Comparison of ENCODE assay signal across 8 cellular contexts in genomic region chr15:48861813-48862431, GRCh38. TPM values are rescaled to one million over a fixed set of nuclear protein-coding genes. Genes with fewer than 3 reads are reported as not detected.
DNase-seq lines count a peak whose midpoint lies in the region; ATAC-seq and TF ChIP-seq lines count a peak whose summit lies in the region.

No MANE protein-coding gene starts in this region.

- no peak overlapping the region for H3K4me3 ChIP-seq in tibial nerve

- DNase-seq in DMS53 (lab: John Stamatoyannopoulos, UW) (peak; percentile 74), NCI-H1436 treated with DMSO at 0.1 percent for 48 hours (lab: John Stamatoyannopoulos, UW) (peak; percentile 28), T-helper 17 cell (peak in 1 of 3 donors; percentile 38), dermis blood vessel endothelial cell (peak; percentile 81), medulla oblongata (ENCODE audit: extremely low spot score) (peak; percentile 82), tibial nerve (ENCODE audit: low spot score in 2 of 2) (no peak)

- H3K4me3 Mint-ChIP-seq in T-helper 17 cell, result no peak overlapping the region

- H3K27ac Mint-ChIP-seq in T-helper 17 cell, result no peak overlapping the region

- TF ChIP-seq POLR2A in tibial nerve (IDR thresholded peaks at IDR 0.05), result no peak

- peaks cover 0 to 36% (median 7%) of the 10 kb centered on the region in 4 donors for H3K4me1 ChIP-seq in tibial nerve

- H3K27ac ChIP-seq in tibial nerve, result peak overlapping the region in 3 of 4 donors; percentile 23 to 70 (median 69)

- H3K27me3 Mint-ChIP-seq in T-helper 17 cell, result peaks cover 31% of the 10 kb centered on the region

- H3K36me3 Mint-ChIP-seq in T-helper 17 cell (ENCODE audit: low read depth), result peaks cover 4% of the 10 kb centered on the region

- H3K27me3 ChIP-seq in tibial nerve, result no peaks in the 10 kb centered on the region

- peak; percentile 58 for ATAC-seq in GM21390 (IDR thresholded peaks at IDR 0.05; ENCODE audit: unreplicated experiment)
- peak; percentile 80 for ATAC-seq in T-helper 17 cell
- no peak for ATAC-seq in HG03196 (IDR thresholded peaks at IDR 0.05; ENCODE audit: unreplicated experiment)

- H3K36me3 ChIP-seq in tibial nerve, result no peaks in the 10 kb centered on the region

- H3K4me1 Mint-ChIP-seq in T-helper 17 cell, result peaks cover 7% of the 10 kb centered on the region

- 0 to 3% methylated on average over 1 of the region's 1 CpG for WGBS in tibial nerve, 2 donors

- H3K9me3 ChIP-seq in T-helper 17 cell (ENCODE audit: control insufficient read depth, low read length, poor library complexity, severe bottlenecking) (no peaks in the 10 kb centered on the region), tibial nerve (no peaks in the 10 kb centered on the region)

- TF ChIP-seq CTCF in tibial nerve (IDR thresholded peaks at IDR 0.05), result peak; percentile 69 to 88 (median 78)

- TF ChIP-seq EP300 in tibial nerve (IDR thresholded peaks at IDR 0.05), result no peak

RNA-seq across cellular contexts. Expression of gene EID1, which starts 16.0 kb away (rescaled TPM):
- total RNA-seq in T-helper 17 cell, result 10 to 100 TPM; 67.6 to 68.8 TPM
- total RNA-seq in dermis blood vessel endothelial cell, result 281 and 342 TPM in 2 replicates
- 100 to 1,000 TPM; 242 to 458 (median 311) TPM for total RNA-seq in tibial nerve

RNA-seq across cellular contexts. Expression of gene CEP152, which starts 51.1 kb away (rescaled TPM):
- total RNA-seq in T-helper 17 cell (10 to 100 TPM in 1 of 2 donors, 1 to 10 TPM in 1; 8.5 to 14.8 TPM), dermis blood vessel endothelial cell (3.6 and 8.4 TPM in 2 replicates), tibial nerve (10 to 100 TPM in 3 of 4 donors, 1 to 10 TPM in 1; 9.2 to 12.5 (median 11.2) TPM)

Comparison
In these comparisons a context has a peak if more than half of its experiments do, and no peak if none do; other contexts are left out.
1. DNase-seq: peak in DMS53 (single experiment), NCI-H1436 treated with DMSO at 0.1 percent for 48 hours (single experiment), dermis blood vessel endothelial cell (single experiment) and medulla oblongata (single experiment); none in tibial nerve (0 of 2).